In genomic region chr4:107876096-107876495, GRCh38 we compare ENCODE assay signal across 12 cellular contexts. TPM values are rescaled to one million over a fixed set of nuclear protein-coding genes. Genes with fewer than 3 reads are reported as not detected.
"Had no signal": no experiment of that assay in that cellular context is flagged by ENCODE, and none has a peak within 500 bp of the region (broad histone marks: within the 10 kb centered on the region; RNA-seq: fewer than 3 reads in every experiment).

No MANE protein-coding gene starts in this region.

- FAIRE-seq: TTC549 had no signal

- ATAC-seq: effector memory CD8-positive, alpha-beta T cell; naive thymus-derived CD8-positive, alpha-beta T cell; stimulated activated naive CD8-positive, alpha-beta T cell treated with anti-CD3 and anti-CD28 coated beads, Interleukin-15, Interleukin-2, amounts not matched to agents 100 U/mL and 50 U/mL, for 24 hours; T-helper 17 cell had no signal

- DNase-seq: activated CD4-positive, alpha-beta T cell treated with anti-CD3 and anti-CD28 coated beads, Interleukin-2, amount 50 U/mL, for 1 hour; activated CD4-positive, CD25-positive, alpha-beta regulatory T cell; activated effector memory CD4-positive, alpha-beta T cell treated with Interleukin-2 at 50 U/mL for 16 hours; amygdala; effector memory CD8-positive, alpha-beta T cell; hypothalamus; naive thymus-derived CD8-positive, alpha-beta T cell; stimulated activated CD4-positive, alpha-beta T cell treated with anti-CD3 and anti-CD28 coated beads, Interleukin-4, amount 100 ng/mL, for 1 hour; stimulated activated CD8-positive, alpha-beta memory T cell treated with anti-CD3 and anti-CD28 coated beads, Interleukin-4, amount 100 ng/mL, for 48 hours; stimulated activated naive CD8-positive, alpha-beta T cell treated with anti-CD3 and anti-CD28 coated beads, Interleukin-15, Interleukin-2, amounts not matched to agents 100 U/mL and 50 U/mL, for 24 hours; T-helper 17 cell had no signal

RNA-seq across cellular contexts. Expression of gene SGMS2, which starts 51.4 kb away (rescaled TPM):
- total RNA-seq: naive thymus-derived CD8-positive, alpha-beta T cell had no signal
